ENCODE assay signal across 8 cellular contexts in the genomic region with DNA sequence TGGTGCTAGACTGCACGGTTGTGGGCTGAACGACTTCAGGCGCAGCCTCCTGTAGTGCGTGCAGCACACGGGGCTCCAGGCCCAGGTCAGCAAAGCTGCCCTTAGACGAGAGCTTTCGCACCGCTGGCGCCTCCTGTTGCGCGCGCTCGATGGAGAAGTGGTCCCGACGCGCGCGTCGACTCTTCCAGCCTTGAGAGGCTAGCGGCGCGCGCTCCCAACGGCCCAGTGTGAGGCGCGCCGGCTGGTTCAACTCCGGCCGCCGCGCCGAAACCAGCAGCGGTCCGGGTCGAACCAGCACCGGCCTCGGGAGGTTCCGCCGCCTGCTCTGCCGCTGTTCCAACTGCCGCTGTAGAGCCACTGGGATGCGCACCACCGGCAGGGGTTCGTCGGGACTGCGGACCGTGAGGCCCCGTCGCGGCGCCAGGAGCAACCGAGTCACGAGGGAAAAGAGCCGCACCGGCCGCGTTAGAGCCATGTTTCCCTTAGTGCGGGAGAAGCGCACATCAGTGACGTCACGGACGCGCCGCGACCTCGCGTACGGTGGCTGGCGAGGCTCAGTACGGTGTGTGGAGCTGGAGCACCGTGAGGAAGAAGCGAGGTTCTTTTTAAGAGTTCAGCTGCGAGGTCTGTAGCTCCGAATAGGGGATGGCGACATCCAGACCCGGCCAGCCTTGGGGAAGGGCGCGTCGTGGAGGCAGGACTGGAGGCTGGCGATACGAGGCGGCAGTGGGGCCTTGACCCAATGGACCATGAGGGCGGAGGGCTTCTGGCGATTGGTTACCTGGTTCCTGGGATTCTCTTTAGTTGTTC. TPM values are rescaled to one million over a fixed set of nuclear protein-coding genes. Genes with fewer than 3 reads are reported as not detected.
DNase-seq lines count a peak whose midpoint lies in the region; ATAC-seq and TF ChIP-seq lines count a peak whose summit lies in the region.

A gene with protein sequence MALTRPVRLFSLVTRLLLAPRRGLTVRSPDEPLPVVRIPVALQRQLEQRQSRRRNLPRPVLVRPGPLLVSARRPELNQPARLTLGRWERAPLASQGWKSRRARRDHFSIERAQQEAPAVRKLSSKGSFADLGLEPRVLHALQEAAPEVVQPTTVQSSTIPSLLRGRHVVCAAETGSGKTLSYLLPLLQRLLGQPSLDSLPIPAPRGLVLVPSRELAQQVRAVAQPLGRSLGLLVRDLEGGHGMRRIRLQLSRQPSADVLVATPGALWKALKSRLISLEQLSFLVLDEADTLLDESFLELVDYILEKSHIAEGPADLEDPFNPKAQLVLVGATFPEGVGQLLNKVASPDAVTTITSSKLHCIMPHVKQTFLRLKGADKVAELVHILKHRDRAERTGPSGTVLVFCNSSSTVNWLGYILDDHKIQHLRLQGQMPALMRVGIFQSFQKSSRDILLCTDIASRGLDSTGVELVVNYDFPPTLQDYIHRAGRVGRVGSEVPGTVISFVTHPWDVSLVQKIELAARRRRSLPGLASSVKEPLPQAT (minus strand): TSS at position 505 of the 810 bp plus-strand sequence. CDS start 30 bp downstream, at position 475.
A gene (plus strand): TSS at position 557 of the 810 bp plus-strand sequence. CDS start 14,740 bp downstream, outside the sequence.

- DNase-seq in AG10803 (ENCODE audit: low read depth), result peak; percentile 88
- peak; percentile 80 to 85 for DNase-seq in NCI-H524 (lab: John Stamatoyannopoulos, UW)
- DNase-seq in activated CD4-positive, alpha-beta T cell treated with anti-CD3 and anti-CD28 coated beads for 24 hours (ENCODE audit: low read depth in 2 of 2), result peak; percentile 85 to 95
- DNase-seq in cerebellar nuclear complex (lab: John Stamatoyannopoulos, UW), result peak; percentile 15 to 58
- DNase-seq in kidney epithelial cell (ENCODE audit: low read depth), result peak; percentile 51
- DNase-seq in stimulated activated CD4-positive, alpha-beta T cell treated with anti-CD3 and anti-CD28 coated beads, Interleukin-15, amount 100 ng/mL, for 1 hour (ENCODE audit: low read depth in 1 of 2, low spot score in 1 of 2), result peak; percentile 85 to 93

- ATAC-seq in GM19025 (IDR thresholded peaks at IDR 0.05; ENCODE audit: low read depth, unreplicated experiment) (peak; percentile 64), HG03378 (IDR thresholded peaks at IDR 0.05; ENCODE audit: unreplicated experiment) (peak; percentile 68)

- peak within 1 kb of the TSS; percentile 98 for H3K4me3 ChIP-seq in AG10803 (ENCODE audit: low read length)
- H3K4me3 ChIP-seq in kidney epithelial cell (ENCODE audit: low read depth, low read length), result peak within 1 kb of the TSS; percentile 75

- H3K36me3 ChIP-seq in kidney epithelial cell (ENCODE audit: control insufficient read depth, insufficient read depth, low read length), result no peaks in the 10 kb centered on the region

- no peaks in the 10 kb centered on the region for H3K27me3 ChIP-seq in kidney epithelial cell (ENCODE audit: control insufficient read depth, insufficient read depth, low read length)

- TF ChIP-seq CTCF in AG10803 (conservative IDR thresholded peaks at IDR 0.05; ENCODE audit: low read length) (no peak), kidney epithelial cell (IDR thresholded peaks at IDR 0.05; ENCODE audit: insufficient read depth, low read length, poor library complexity, severe bottlenecking) (no peak)

RNA-seq across cellular contexts. Expression of the first gene that starts in this region (rescaled TPM):
- 10.6 and 11.4 TPM in 2 replicates for total RNA-seq in kidney epithelial cell

RNA-seq across cellular contexts. Expression of the second gene that starts in this region (rescaled TPM):
- total RNA-seq in kidney epithelial cell, result 14.8 and 24.8 TPM in 2 replicates

Comparison
In these comparisons a context has a peak if more than half of its experiments do, and no peak if none do; other contexts are left out.
1. Peak in every context shown above with its lines: DNase-seq, ATAC-seq and H3K4me3 ChIP-seq.
2. DNase-seq: peak in every context shown above with its lines; median percentile 90 in activated CD4-positive, alpha-beta T cell treated with anti-CD3 and anti-CD28 coated beads for 24 hours; 89 in stimulated activated CD4-positive, alpha-beta T cell treated with anti-CD3 and anti-CD28 coated beads, Interleukin-15, amount 100 ng/mL, for 1 hour; 88 in AG10803; 82 in NCI-H524; 51 in kidney epithelial cell; 36 in cerebellar nuclear complex.